10 cellular contexts compared by ENCODE assay signal in genomic region chr6:164346631-164347030, GRCh38.
"Had no signal": no experiment of that assay in that cellular context is flagged by ENCODE, and none has a peak within 500 bp of the region (broad histone marks: within the 10 kb centered on the region; RNA-seq: fewer than 3 reads in every experiment).

No MANE protein-coding gene starts in this region.

- H3K27me3 ChIP-seq: stomach had no signal

- H3K4me3 ChIP-seq: stomach, thoracic aorta had no signal

- H3K36me3 ChIP-seq: stomach, thoracic aorta had no signal

- H3K27ac ChIP-seq: stomach, thoracic aorta had no signal

- FAIRE-seq: islet of Langerhans, small intestine, urothelium cell line had no signal

- DNase-seq: activated B cell treated with CpG ODN at 0.5 μM for 24 hours; activated CD4-positive, alpha-beta T cell treated with anti-CD3 and anti-CD28 coated beads, Interleukin-2, amount 10 ng/mL, durations not matched to agents 7 days and 5 days; activated T-cell treated with anti-CD3 and anti-CD28 coated beads for 4 hours; central memory CD4-positive, alpha-beta T cell; effector memory CD8-positive, alpha-beta T cell; small intestine; stomach had no signal

- H3K9me3 ChIP-seq: stomach, thoracic aorta had no signal

- H3K4me1 ChIP-seq: stomach had no signal
